8 cellular contexts compared by ENCODE assay signal in the genomic region with DNA sequence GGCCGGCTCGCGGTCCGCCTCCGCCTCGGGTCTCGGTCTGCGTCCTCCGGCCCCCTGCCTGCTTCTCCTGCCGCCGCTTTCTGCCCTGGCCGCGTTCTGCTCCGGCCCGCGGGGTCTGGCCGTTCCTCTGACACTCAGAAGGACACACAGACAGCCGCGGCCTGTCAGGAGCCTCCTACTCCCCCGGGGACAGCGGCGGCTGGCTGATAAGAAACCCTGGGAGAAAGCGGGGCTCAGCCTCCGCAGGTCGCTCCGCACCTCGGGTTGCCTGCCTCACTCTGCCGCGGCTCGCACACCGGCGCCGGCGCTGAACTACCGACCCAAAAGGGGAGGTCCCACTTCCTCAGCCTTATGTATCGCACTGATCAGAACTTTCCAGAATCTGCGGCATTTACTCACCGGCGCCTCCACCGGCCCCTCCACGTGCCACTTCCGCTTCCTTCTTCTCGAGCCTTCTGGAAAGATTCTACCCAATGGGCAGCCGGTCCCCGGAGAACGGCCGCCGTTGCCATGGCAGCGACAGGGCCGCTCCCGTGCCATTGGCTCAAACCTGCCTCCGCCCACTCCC.
DNase-seq lines count a peak whose midpoint lies in the region; TF ChIP-seq lines count a peak whose summit lies in the region.

Gene HSPH1, minus strand, starts transcription at position 322 of the 568 bp plus-strand sequence. CDS start 322 bp downstream, outside the sequence.

- H3K4me1 ChIP-seq in HAP-1 (peaks cover 6% of the 10 kb centered on the region; the same call in 1 of the 2 replicates), MM.1S (ENCODE audit: low read length) (0 out of 2 replicates have a peak, but pooled peaks cover 4% of the 10 kb centered on the region)

- H3K4me3 ChIP-seq in HAP-1 (peak within 1 kb of the TSS; percentile 83), MM.1S (ENCODE audit: low read length) (peak within 1 kb of the TSS; percentile 82)

- H4K20me1 ChIP-seq in MM.1S (ENCODE audit: insufficient read depth, low read length): no peaks in the 10 kb centered on the region

- H3K27me3 ChIP-seq in HAP-1 (ENCODE audit: low read depth) (no peaks in the 10 kb centered on the region), MM.1S (replicated peaks; ENCODE audit: insufficient read depth, low read length) (no peaks in the 10 kb centered on the region)

- DNase-seq in GM03348 (ENCODE audit: low spot score): peak; percentile 98
- peak; percentile 92 to 98 for DNase-seq in HAP-1 (ENCODE audit: low spot score in 2 of 2)
- DNase-seq in MM.1S: peak; percentile 95
- peak; percentile 95 for DNase-seq in SIG-M5 (lab: John Stamatoyannopoulos, UW)
- peak; percentile 99 for DNase-seq in activated naive CD4-positive, alpha-beta T cell treated with anti-CD3 and anti-CD28 coated beads, Interleukin-2, amount 10 ng/mL, durations not matched to agents 7 days and 5 days
- DNase-seq in germinal center (ENCODE audit: low spot score): peak; percentile 98
- DNase-seq in non-pigmented ciliary epithelial cell (ENCODE audit: low read depth): peak; percentile 84
- DNase-seq in superior temporal gyrus (ENCODE audit: extremely low spot score): peak; percentile 99

- H3K9me2 ChIP-seq in MM.1S (replicated peaks; ENCODE audit: insufficient read depth, low read length): no peaks in the 10 kb centered on the region

- H3K9me3 Mint-ChIP-seq in activated naive CD4-positive, alpha-beta T cell treated with anti-CD3 and anti-CD28 coated beads, Interleukin-2, amount 10 ng/mL, durations not matched to agents 7 days and 5 days: no peaks in the 10 kb centered on the region

- peak within 1 kb of the TSS; percentile 97 for H3K27ac Mint-ChIP-seq in activated naive CD4-positive, alpha-beta T cell treated with anti-CD3 and anti-CD28 coated beads, Interleukin-2, amount 10 ng/mL, durations not matched to agents 7 days and 5 days

- peaks cover 14% of the 10 kb centered on the region for H3K36me3 ChIP-seq in HAP-1 (replicated peaks)
- H3K36me3 ChIP-seq in MM.1S (replicated peaks; ENCODE audit: insufficient read depth, low read length): no peaks in the 10 kb centered on the region; the same call in 1 of the 2 replicates

- H2AFZ ChIP-seq in MM.1S (ENCODE audit: low read length): peak within 1 kb of the TSS; percentile 69

- peak within 1 kb of the TSS; percentile 82 for H3K9ac ChIP-seq in MM.1S (ENCODE audit: low read length)

- H3K4me2 ChIP-seq in MM.1S (ENCODE audit: low read depth, low read length): peak within 1 kb of the TSS; percentile 82

- no peak for TF ChIP-seq CTCF in MM.1S (IDR thresholded peaks at IDR 0.05; ENCODE audit: low read length)

- peak within 1 kb of the TSS; percentile 80 for H3K27ac ChIP-seq in MM.1S (ENCODE audit: low read length)

- H3K79me2 ChIP-seq in MM.1S (ENCODE audit: low read length): peaks cover 49% of the 10 kb centered on the region

- H3K4me1 Mint-ChIP-seq in activated naive CD4-positive, alpha-beta T cell treated with anti-CD3 and anti-CD28 coated beads, Interleukin-2, amount 10 ng/mL, durations not matched to agents 7 days and 5 days: peaks cover 45% of the 10 kb centered on the region

- H3K36me3 Mint-ChIP-seq in activated naive CD4-positive, alpha-beta T cell treated with anti-CD3 and anti-CD28 coated beads, Interleukin-2, amount 10 ng/mL, durations not matched to agents 7 days and 5 days: peaks cover 18% of the 10 kb centered on the region

- in situ Hi-C loops in HAP-1 (cut with MboI; ENCODE audit: low sequenced_read_pairs): no loop called here

- H3K27me3 Mint-ChIP-seq in activated naive CD4-positive, alpha-beta T cell treated with anti-CD3 and anti-CD28 coated beads, Interleukin-2, amount 10 ng/mL, durations not matched to agents 7 days and 5 days: peaks cover 9% of the 10 kb centered on the region

- peak within 1 kb of the TSS; percentile 98 for H3K4me3 Mint-ChIP-seq in activated naive CD4-positive, alpha-beta T cell treated with anti-CD3 and anti-CD28 coated beads, Interleukin-2, amount 10 ng/mL, durations not matched to agents 7 days and 5 days

- H3K9me3 ChIP-seq in HAP-1: no peaks in the 10 kb centered on the region
- no peaks in the 10 kb centered on the region for H3K9me3 ChIP-seq in MM.1S (replicated peaks; ENCODE audit: insufficient read depth, low read length)

- CTCF ChIA-PET in activated naive CD4-positive, alpha-beta T cell treated with anti-CD3 and anti-CD28 coated beads, Interleukin-2, amount 10 ng/mL, durations not matched to agents 7 days and 5 days (lab: Charles Lee): interaction anchor here (1.4 kb wide), 1 partner anchor 21 kb away, joined by 3 read pairs; no protein-coding TSS in a partner anchor

- peaks cover 4% of the 10 kb centered on the region; the same call in 1 of the 2 replicates for H3F3A ChIP-seq in MM.1S (ENCODE audit: insufficient read depth, low read length)

Comparison
In these comparisons a context has a peak if more than half of its experiments do, and no peak if none do; other contexts are left out.
1. Peak in every context shown above with its lines: DNase-seq, H3K4me3 ChIP-seq and H3K27ac ChIP-seq.